1 cellular context compared by ENCODE assay signal in genomic region chr20:3710703-3711417, GRCh38.
TF ChIP-seq lines count a peak whose summit lies in the region.

No MANE protein-coding gene starts in this region.

TF ChIP-seq in HepG2, 621 proteins besides CTCF, POLR2A, EP300 and RAD21 (continued from another document and continues in another):
- no peak for TF ChIP-seq STAT6 (CRISPR knock-in tag; IDR thresholded peaks at IDR 0.05; ENCODE audit: borderline replicate concordance)
- TF ChIP-seq NFYB (CRISPR knock-in tag; IDR thresholded peaks at IDR 0.05): no peak
- TF ChIP-seq YY1 (IDR thresholded peaks at IDR 0.05; ENCODE audit: insufficient read depth, insufficient replicate concordance, low read depth, low read length): peak; percentile 26
- no peak for TF ChIP-seq POLR2AphosphoS2 (IDR thresholded peaks at IDR 0.05; ENCODE audit: low read depth, low read length)
- no peak for TF ChIP-seq DR1 (CRISPR knock-in tag; IDR thresholded peaks at IDR 0.05)
- TF ChIP-seq, protein P1, sequence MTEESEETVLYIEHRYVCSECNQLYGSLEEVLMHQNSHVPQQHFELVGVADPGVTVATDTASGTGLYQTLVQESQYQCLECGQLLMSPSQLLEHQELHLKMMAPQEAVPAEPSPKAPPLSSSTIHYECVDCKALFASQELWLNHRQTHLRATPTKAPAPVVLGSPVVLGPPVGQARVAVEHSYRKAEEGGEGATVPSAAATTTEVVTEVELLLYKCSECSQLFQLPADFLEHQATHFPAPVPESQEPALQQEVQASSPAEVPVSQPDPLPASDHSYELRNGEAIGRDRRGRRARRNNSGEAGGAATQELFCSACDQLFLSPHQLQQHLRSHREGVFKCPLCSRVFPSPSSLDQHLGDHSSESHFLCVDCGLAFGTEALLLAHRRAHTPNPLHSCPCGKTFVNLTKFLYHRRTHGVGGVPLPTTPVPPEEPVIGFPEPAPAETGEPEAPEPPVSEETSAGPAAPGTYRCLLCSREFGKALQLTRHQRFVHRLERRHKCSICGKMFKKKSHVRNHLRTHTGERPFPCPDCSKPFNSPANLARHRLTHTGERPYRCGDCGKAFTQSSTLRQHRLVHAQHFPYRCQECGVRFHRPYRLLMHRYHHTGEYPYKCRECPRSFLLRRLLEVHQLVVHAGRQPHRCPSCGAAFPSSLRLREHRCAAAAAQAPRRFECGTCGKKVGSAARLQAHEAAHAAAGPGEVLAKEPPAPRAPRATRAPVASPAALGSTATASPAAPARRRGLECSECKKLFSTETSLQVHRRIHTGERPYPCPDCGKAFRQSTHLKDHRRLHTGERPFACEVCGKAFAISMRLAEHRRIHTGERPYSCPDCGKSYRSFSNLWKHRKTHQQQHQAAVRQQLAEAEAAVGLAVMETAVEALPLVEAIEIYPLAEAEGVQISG (CRISPR knock-in tag; IDR thresholded peaks at IDR 0.05): no peak; the same call in 1 of the 2 replicates
- no peak; the same call in 1 of the 2 replicates for TF ChIP-seq GFI1 (CRISPR knock-in tag; IDR thresholded peaks at IDR 0.05; ENCODE audit: borderline replicate concordance)
- no peak for TF ChIP-seq ELF3 (CRISPR knock-in tag; IDR thresholded peaks at IDR 0.05)
- TF ChIP-seq IKZF5 (CRISPR knock-in tag; IDR thresholded peaks at IDR 0.05): 0 out of 2 replicates have a peak, but pooled peaks have one; percentile 35
- TF ChIP-seq ZBTB21 (CRISPR knock-in tag; IDR thresholded peaks at IDR 0.05): no peak
- no peak for TF ChIP-seq RBAK (CRISPR knock-in tag; IDR thresholded peaks at IDR 0.05)
- TF ChIP-seq NR2F2 (IDR thresholded peaks at IDR 0.05; ENCODE audit: borderline replicate concordance, low read depth): no peak
- no peak for TF ChIP-seq PCBP2 (optimal IDR thresholded peaks at IDR 0.05; ENCODE audit: low read depth, low read length, poor library complexity, severe bottlenecking)
- no peak for TF ChIP-seq ZNF672 (CRISPR knock-in tag; IDR thresholded peaks at IDR 0.05)
- no peak for TF ChIP-seq ZNF430 (CRISPR knock-in tag; IDR thresholded peaks at IDR 0.05)
- peak; percentile 40; the same call in 1 of the 2 replicates for TF ChIP-seq ZNF17 (CRISPR knock-in tag; IDR thresholded peaks at IDR 0.05)
- TF ChIP-seq REXO4 (CRISPR knock-in tag; IDR thresholded peaks at IDR 0.05; ENCODE audit: borderline replicate concordance): no peak
- TF ChIP-seq SRSF1 (optimal IDR thresholded peaks at IDR 0.05; ENCODE audit: low read depth, low read length): no peak
- 0 out of 2 replicates have a peak, but pooled peaks have one; percentile 48 for TF ChIP-seq ZNF784 (CRISPR knock-in tag; IDR thresholded peaks at IDR 0.05; ENCODE audit: borderline replicate concordance)
- no peak for TF ChIP-seq ZNF225 (CRISPR knock-in tag; IDR thresholded peaks at IDR 0.05)
- TF ChIP-seq, protein P2, sequence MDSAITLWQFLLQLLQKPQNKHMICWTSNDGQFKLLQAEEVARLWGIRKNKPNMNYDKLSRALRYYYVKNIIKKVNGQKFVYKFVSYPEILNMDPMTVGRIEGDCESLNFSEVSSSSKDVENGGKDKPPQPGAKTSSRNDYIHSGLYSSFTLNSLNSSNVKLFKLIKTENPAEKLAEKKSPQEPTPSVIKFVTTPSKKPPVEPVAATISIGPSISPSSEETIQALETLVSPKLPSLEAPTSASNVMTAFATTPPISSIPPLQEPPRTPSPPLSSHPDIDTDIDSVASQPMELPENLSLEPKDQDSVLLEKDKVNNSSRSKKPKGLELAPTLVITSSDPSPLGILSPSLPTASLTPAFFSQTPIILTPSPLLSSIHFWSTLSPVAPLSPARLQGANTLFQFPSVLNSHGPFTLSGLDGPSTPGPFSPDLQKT (CRISPR knock-in tag; IDR thresholded peaks at IDR 0.05; ENCODE audit: borderline replicate concordance): no peak
- TF ChIP-seq ZNF616 (CRISPR knock-in tag; IDR thresholded peaks at IDR 0.05; ENCODE audit: low read depth): no peak
- no peak for TF ChIP-seq ZIK1 (CRISPR knock-in tag; IDR thresholded peaks at IDR 0.05; ENCODE audit: borderline replicate concordance, low read depth)
- TF ChIP-seq ADNP (CRISPR knock-in tag; IDR thresholded peaks at IDR 0.05): no peak; the same call in 1 of the 2 replicates
- peak; percentile 47 for TF ChIP-seq ZNF883 (CRISPR knock-in tag; IDR thresholded peaks at IDR 0.05; ENCODE audit: not compliant biosample characterization)
- TF ChIP-seq ZNF75D (CRISPR knock-in tag; IDR thresholded peaks at IDR 0.05; ENCODE audit: borderline replicate concordance): no peak
- no peak for TF ChIP-seq PRPF4 (IDR thresholded peaks at IDR 0.05; ENCODE audit: low read depth, low read length, poor library complexity, severe bottlenecking)
- TF ChIP-seq ZNF7 (CRISPR knock-in tag; IDR thresholded peaks at IDR 0.05): no peak
- TF ChIP-seq, protein P3, sequence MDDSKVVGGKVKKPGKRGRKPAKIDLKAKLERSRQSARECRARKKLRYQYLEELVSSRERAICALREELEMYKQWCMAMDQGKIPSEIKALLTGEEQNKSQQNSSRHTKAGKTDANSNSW (CRISPR knock-in tag; IDR thresholded peaks at IDR 0.05; ENCODE audit: borderline replicate concordance): no peak
- TF ChIP-seq MXD1 (CRISPR knock-in tag; IDR thresholded peaks at IDR 0.05): no peak
- TF ChIP-seq ZNF776 (CRISPR knock-in tag; IDR thresholded peaks at IDR 0.05): no peak
- TF ChIP-seq KDM4B (CRISPR knock-in tag; IDR thresholded peaks at IDR 0.05): peak; percentile 73; the same call in 1 of the 2 replicates
- TF ChIP-seq ATM (IDR thresholded peaks at IDR 0.05; ENCODE audit: borderline replicate concordance): no peak
- TF ChIP-seq ERF (CRISPR knock-in tag; IDR thresholded peaks at IDR 0.05): peak; percentile 62; the same call in 1 of the 2 replicates
- TF ChIP-seq NFE2L2 (IDR thresholded peaks at IDR 0.05; ENCODE audit: low read length): no peak
- TF ChIP-seq ZBTB37 (CRISPR knock-in tag; IDR thresholded peaks at IDR 0.05): no peak
- TF ChIP-seq, protein P4, sequence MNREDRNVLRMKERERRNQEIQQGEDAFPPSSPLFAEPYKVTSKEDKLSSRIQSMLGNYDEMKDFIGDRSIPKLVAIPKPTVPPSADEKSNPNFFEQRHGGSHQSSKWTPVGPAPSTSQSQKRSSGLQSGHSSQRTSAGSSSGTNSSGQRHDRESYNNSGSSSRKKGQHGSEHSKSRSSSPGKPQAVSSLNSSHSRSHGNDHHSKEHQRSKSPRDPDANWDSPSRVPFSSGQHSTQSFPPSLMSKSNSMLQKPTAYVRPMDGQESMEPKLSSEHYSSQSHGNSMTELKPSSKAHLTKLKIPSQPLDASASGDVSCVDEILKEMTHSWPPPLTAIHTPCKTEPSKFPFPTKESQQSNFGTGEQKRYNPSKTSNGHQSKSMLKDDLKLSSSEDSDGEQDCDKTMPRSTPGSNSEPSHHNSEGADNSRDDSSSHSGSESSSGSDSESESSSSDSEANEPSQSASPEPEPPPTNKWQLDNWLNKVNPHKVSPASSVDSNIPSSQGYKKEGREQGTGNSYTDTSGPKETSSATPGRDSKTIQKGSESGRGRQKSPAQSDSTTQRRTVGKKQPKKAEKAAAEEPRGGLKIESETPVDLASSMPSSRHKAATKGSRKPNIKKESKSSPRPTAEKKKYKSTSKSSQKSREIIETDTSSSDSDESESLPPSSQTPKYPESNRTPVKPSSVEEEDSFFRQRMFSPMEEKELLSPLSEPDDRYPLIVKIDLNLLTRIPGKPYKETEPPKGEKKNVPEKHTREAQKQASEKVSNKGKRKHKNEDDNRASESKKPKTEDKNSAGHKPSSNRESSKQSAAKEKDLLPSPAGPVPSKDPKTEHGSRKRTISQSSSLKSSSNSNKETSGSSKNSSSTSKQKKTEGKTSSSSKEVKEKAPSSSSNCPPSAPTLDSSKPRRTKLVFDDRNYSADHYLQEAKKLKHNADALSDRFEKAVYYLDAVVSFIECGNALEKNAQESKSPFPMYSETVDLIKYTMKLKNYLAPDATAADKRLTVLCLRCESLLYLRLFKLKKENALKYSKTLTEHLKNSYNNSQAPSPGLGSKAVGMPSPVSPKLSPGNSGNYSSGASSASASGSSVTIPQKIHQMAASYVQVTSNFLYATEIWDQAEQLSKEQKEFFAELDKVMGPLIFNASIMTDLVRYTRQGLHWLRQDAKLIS (CRISPR knock-in tag; IDR thresholded peaks at IDR 0.05): no peak
- no peak for TF ChIP-seq ZC3H13 (CRISPR knock-in tag; IDR thresholded peaks at IDR 0.05)
- TF ChIP-seq ZNF329 (CRISPR knock-in tag; IDR thresholded peaks at IDR 0.05; ENCODE audit: low read depth): no peak
- no peak for TF ChIP-seq KAT2B (IDR thresholded peaks at IDR 0.05; ENCODE audit: borderline replicate concordance, low read depth, low read length)
- TF ChIP-seq PHF8 (CRISPR knock-in tag; IDR thresholded peaks at IDR 0.05): peak; percentile 27; the same call in 1 of the 2 replicates
- no peak for TF ChIP-seq ZNF777 (CRISPR knock-in tag; IDR thresholded peaks at IDR 0.05)
- no peak for TF ChIP-seq AKNA (CRISPR knock-in tag; IDR thresholded peaks at IDR 0.05; ENCODE audit: borderline replicate concordance)
- TF ChIP-seq ZNF180 (CRISPR knock-in tag; IDR thresholded peaks at IDR 0.05; ENCODE audit: borderline replicate concordance, low read depth): no peak
- no peak for TF ChIP-seq ZNF556 (CRISPR knock-in tag; IDR thresholded peaks at IDR 0.05; ENCODE audit: borderline replicate concordance)
